25 cellular contexts compared by ENCODE assay signal in the genomic region with DNA sequence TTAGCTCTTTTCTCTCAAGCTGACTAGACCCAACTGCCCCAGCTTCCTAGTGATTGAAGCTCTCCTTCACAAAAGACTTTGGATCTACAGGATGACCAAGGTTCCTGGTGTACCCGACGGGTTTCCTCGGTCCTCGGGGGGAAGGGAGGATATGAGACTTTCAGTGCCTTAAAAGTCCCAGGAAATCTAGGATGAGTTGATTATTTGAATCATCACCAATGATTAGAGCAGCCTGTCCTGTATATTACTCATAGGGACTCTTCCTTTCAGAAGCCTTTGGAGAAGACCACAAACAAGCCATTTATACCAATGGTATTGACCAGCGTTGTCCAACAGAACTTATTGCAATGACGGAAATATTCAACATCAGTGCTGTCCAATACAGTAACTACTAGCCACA.
"Had no signal": no experiment of that assay in that cellular context is flagged by ENCODE, and none has a peak within 500 bp of the region (broad histone marks: within the 10 kb centered on the region; RNA-seq: fewer than 3 reads in every experiment).

No MANE protein-coding gene starts in this region.

- H3K4me1 ChIP-seq: adrenal gland, SJCRH30 had no signal

- H3K9me3 ChIP-seq: adrenal gland, SJCRH30 had no signal

- H3K27me3 Mint-ChIP-seq: activated CD8-positive, alpha-beta T cell treated with anti-CD3 and anti-CD28 coated beads for 36 hours; brain had no signal

- ATAC-seq: activated CD8-positive, alpha-beta T cell treated with anti-CD3 and anti-CD28 coated beads for 36 hours; activated naive CD4-positive, alpha-beta T cell treated with anti-CD3 and anti-CD28 coated beads, Interleukin-2, amount 50 U/mL, for 72 hours; activated T-cell treated with anti-CD3 and anti-CD28 coated beads, Interleukin-2, amount 50 U/mL, for 4 hours; Panc1 had no signal

- H3K4me3 Mint-ChIP-seq: activated CD4-positive, alpha-beta T cell treated with anti-CD3 and anti-CD28 coated beads, Interleukin-2, amount 10 ng/mL, durations not matched to agents 24 days and 14 days; activated CD8-positive, alpha-beta T cell treated with anti-CD3 and anti-CD28 coated beads for 36 hours; activated naive CD4-positive, alpha-beta T cell treated with anti-CD3 and anti-CD28 coated beads for 36 hours; activated T-cell treated with anti-CD3 and anti-CD28 coated beads, Interleukin-2, amount 50 U/mL, for 4 hours; activated T-helper 1 cell treated with anti-CD3 and anti-CD28 coated beads, Interleukin-12 subunit alpha, Interleukin-12 subunit beta, Interleukin-2, Interleukin-4 antibody, amounts not matched to agents 30 ng/mL and 10 ng/mL and 1 ng/mL, durations not matched to agents 14 hours and 24 hours and 36 hours; brain had no signal

- H3K36me3 Mint-ChIP-seq: brain had no signal

- H3K4me3 ChIP-seq: adrenal gland, SJCRH30, SK-N-MC had no signal

- H3K27ac Mint-ChIP-seq: activated CD4-positive, alpha-beta T cell treated with anti-CD3 and anti-CD28 coated beads, Interleukin-2, amount 10 ng/mL, durations not matched to agents 24 days and 14 days; activated CD8-positive, alpha-beta T cell treated with anti-CD3 and anti-CD28 coated beads for 36 hours; activated naive CD4-positive, alpha-beta T cell treated with anti-CD3 and anti-CD28 coated beads for 36 hours; activated naive CD4-positive, alpha-beta T cell treated with anti-CD3 and anti-CD28 coated beads, Interleukin-2, amount 50 U/mL, for 72 hours; activated T-helper 1 cell treated with anti-CD3 and anti-CD28 coated beads, Interleukin-12 subunit alpha, Interleukin-12 subunit beta, Interleukin-2, Interleukin-4 antibody, amounts not matched to agents 30 ng/mL and 10 ng/mL and 1 ng/mL, durations not matched to agents 14 hours and 24 hours and 36 hours; brain had no signal

- H3K9me3 Mint-ChIP-seq: activated CD4-positive, alpha-beta T cell treated with anti-CD3 and anti-CD28 coated beads, Interleukin-2, amount 10 ng/mL, durations not matched to agents 24 days and 14 days; activated CD8-positive, alpha-beta T cell treated with anti-CD3 and anti-CD28 coated beads for 36 hours; activated naive CD4-positive, alpha-beta T cell treated with anti-CD3 and anti-CD28 coated beads for 36 hours; activated naive CD4-positive, alpha-beta T cell treated with anti-CD3 and anti-CD28 coated beads, Interleukin-2, amount 50 U/mL, for 72 hours; activated T-cell treated with anti-CD3 and anti-CD28 coated beads, Interleukin-2, amount 50 U/mL, for 4 hours; activated T-helper 1 cell treated with anti-CD3 and anti-CD28 coated beads, Interleukin-12 subunit alpha, Interleukin-12 subunit beta, Interleukin-2, Interleukin-4 antibody, amounts not matched to agents 30 ng/mL and 10 ng/mL and 1 ng/mL, durations not matched to agents 14 hours and 24 hours and 36 hours; brain had no signal

- H3K27ac ChIP-seq: adrenal gland, SJCRH30, SK-N-MC had no signal

- H3K27me3 ChIP-seq: adrenal gland, SJCRH30 had no signal

- H3K36me3 ChIP-seq: adrenal gland, SJCRH30 had no signal

- DNase-seq: activated CD4-positive, alpha-beta T cell treated with anti-CD3 and anti-CD28 coated beads, Interleukin-2, amount 10 ng/mL, durations not matched to agents 24 days and 14 days; activated CD4-positive, alpha-beta T cell treated with anti-CD3 and anti-CD28 coated beads, Interleukin-2, amount 50 U/mL, for 4 hours; activated CD8-positive, alpha-beta T cell treated with anti-CD3 and anti-CD28 coated beads for 36 hours; activated gamma-delta T cell treated with Interleukin-2 at 50 U/mL for 16 hours; activated naive CD4-positive, alpha-beta T cell treated with anti-CD3 and anti-CD28 coated beads for 36 hours; activated T-cell treated with anti-CD3 and anti-CD28 coated beads, Interleukin-2, amount 50 U/mL, for 4 hours; adrenal gland; central memory CD4-positive, alpha-beta T cell; Kasumi-1; MM.1S; MV-4-11; NCI-H1092; NCI-H1436 treated with DMSO at 0.1 percent for 48 hours; NCI-H1694 treated with DMSO at 0.1 percent for 48 hours; NCI-H2029; NCI-H345; NCI-H524 treated with DMSO at 0.1 percent for 48 hours; SHP77; SJCRH30; T1000 had no signal
